In the genomic region with DNA sequence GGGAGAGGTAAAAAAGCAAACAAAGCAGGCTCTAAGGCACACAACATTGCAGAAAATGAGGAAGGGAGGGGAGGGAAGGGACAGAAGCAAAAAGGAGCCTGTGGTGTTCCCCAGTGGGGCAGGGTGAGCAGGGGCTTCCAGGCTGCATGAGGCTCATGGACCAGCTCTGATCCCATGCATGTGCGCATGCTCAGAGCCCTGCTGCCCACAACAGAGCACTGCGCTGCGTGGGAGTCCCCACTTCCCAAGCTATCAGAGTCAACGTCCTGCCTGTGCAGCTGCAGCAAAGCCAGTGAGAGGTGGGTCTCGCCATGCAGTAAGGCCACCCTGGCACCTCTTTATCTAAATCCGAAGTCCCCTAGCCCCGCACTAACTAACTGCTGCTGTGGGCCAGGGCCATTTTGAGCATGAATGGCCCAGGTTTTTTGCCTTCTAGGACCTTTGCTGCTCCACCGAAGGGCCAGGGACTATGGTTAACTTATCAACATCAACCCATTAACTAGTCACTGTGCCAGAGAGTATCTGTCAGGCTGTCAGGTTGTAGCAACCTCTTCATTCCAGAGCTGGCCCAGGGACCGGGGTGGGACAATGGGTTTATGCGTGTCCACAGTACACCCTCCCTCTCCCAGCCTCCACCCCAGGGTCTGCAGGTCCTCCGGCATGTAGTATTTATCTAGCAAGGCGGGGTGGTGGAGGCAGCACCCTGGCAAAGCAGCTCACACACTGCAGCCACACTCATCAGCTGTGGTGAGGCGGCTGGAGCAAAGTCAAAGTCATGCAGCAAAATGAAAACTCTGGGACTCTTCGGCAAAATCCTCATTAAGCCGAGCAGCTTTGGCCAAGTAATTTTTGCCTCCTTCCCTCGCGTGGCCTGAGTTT, we compare ENCODE assay signal across 33 cellular contexts.
DNase-seq lines count a peak whose midpoint lies in the region; ATAC-seq and TF ChIP-seq lines count a peak whose summit lies in the region.
"Had no signal": no experiment of that assay in that cellular context is flagged by ENCODE, and none has a peak within 500 bp of the region (broad histone marks: within the 10 kb centered on the region; RNA-seq: fewer than 3 reads in every experiment).

No MANE protein-coding gene starts in this region.

- H3K4me3 Mint-ChIP-seq in H9 (no peak overlapping the region), T-cell (no peak overlapping the region)
- H3K4me3 Mint-ChIP-seq: activated CD4-positive, alpha-beta T cell treated with anti-CD3 and anti-CD28 coated beads, Interleukin-2, amount 10 ng/mL, durations not matched to agents 24 days and 14 days; activated CD8-positive, alpha-beta memory T cell treated with anti-CD3 and anti-CD28 coated beads, Interleukin-2, amount 10 ng/mL, durations not matched to agents 7 days and 5 days; IgD-negative memory B cell; mesothelial cell of epicardium; naive B cell; T-helper 2 cell treated with Interferon-gamma antibody and Interleukin-4, amounts not matched to agents 5 μg/mL and 100 μg/mL, for 36 hours had no signal

- no peaks in the 10 kb centered on the region for H3K9me3 Mint-ChIP-seq in H9
- H3K9me3 Mint-ChIP-seq in T-cell: no peaks in the 10 kb centered on the region
- H3K9me3 Mint-ChIP-seq: activated CD4-positive, alpha-beta T cell treated with anti-CD3 and anti-CD28 coated beads, Interleukin-2, amount 10 ng/mL, durations not matched to agents 24 days and 14 days; mesothelial cell of epicardium; T-helper 2 cell treated with Interferon-gamma antibody and Interleukin-4, amounts not matched to agents 5 μg/mL and 100 μg/mL, for 36 hours had no signal

- H3K18ac ChIP-seq in H9 (ENCODE audit: insufficient read length, low read depth, low read length) (no peak overlapping the region), neuronal stem cell (ENCODE audit: low read length) (peak overlapping the region; percentile 95)

- no peaks in the 10 kb centered on the region for H3K36me3 Mint-ChIP-seq in H9 (ENCODE audit: insufficient read depth in 1 of 3, low read depth in 3 of 3)
- no peaks in the 10 kb centered on the region for H3K36me3 Mint-ChIP-seq in T-cell
- H3K36me3 Mint-ChIP-seq: activated CD8-positive, alpha-beta memory T cell treated with anti-CD3 and anti-CD28 coated beads, Interleukin-2, amount 10 ng/mL, durations not matched to agents 7 days and 5 days; IgD-negative memory B cell; mesothelial cell of epicardium; naive B cell had no signal

- no peak for ATAC-seq in T-cell (replicated peaks in 1 of 4)
- ATAC-seq: activated CD8-positive, alpha-beta memory T cell treated with anti-CD3 and anti-CD28 coated beads, Interleukin-2, amount 10 ng/mL, durations not matched to agents 7 days and 5 days; esophagus mucosa; HCT116; left ventricle myocardium superior; SK-N-SH treated with all-trans-retinoic acid at 6 μM for 48 hours had no signal

- no CpG with 5 or more reads among the region's 17 CpGs for WGBS in H9 (ENCODE audit: extremely low coverage, insufficient read length, low lambda C conversion rate)
- WGBS in esophagus muscularis mucosa: 97% methylated on average over 15 of the region's 17 CpGs
- WGBS in neuronal stem cell (ENCODE audit: extremely low coverage in 2 of 2, insufficient read length in 2 of 2, insufficient replicate concordance in 1 of 2), 2 donors: no CpG with 5 or more reads among the region's 17 CpGs

- H3K4me1 ChIP-seq in H9 (ENCODE audit: insufficient read depth, low read length) (no peaks in the 10 kb centered on the region; the same call in 1 of the 2 replicates), esophagus muscularis mucosa (peaks cover 0 to 10% (median under 1%) of the 10 kb centered on the region in 4 donors), neuronal stem cell (ENCODE audit: control insufficient read depth in 2 of 2, insufficient read depth in 1 of 2, low read depth in 1 of 2, low read length in 2 of 2) (peaks cover 0 to 14% of the 10 kb centered on the region in 2 donors)
- H3K4me1 ChIP-seq: adrenal gland, upper lobe of left lung had no signal

- no peak overlapping the region for H3T11ph ChIP-seq in H9 (ENCODE audit: low read length)

- no peaks in the 10 kb centered on the region for H3K79me2 ChIP-seq in H9 (ENCODE audit: insufficient read depth, low read length)

- H3K27me3 Mint-ChIP-seq in H9 (ENCODE audit: low read depth) (no peaks in the 10 kb centered on the region), T-cell (peaks cover 6 to 13% of the 10 kb centered on the region in 2 donors)

- no peak overlapping the region for H3K56ac ChIP-seq in H9 (ENCODE audit: insufficient read length, low read depth, low read length)

- H3K9ac ChIP-seq in H9 (ENCODE audit: extremely low read depth, insufficient read length, low read length) (no peak overlapping the region), neuronal stem cell (ENCODE audit: low read depth, low read length, poor library complexity) (no peak overlapping the region)

- H3K4ac ChIP-seq in H9 (ENCODE audit: low read depth, low read length) (no peak overlapping the region), neuronal stem cell (ENCODE audit: low read length) (no peak overlapping the region)

- H4K8ac ChIP-seq in H9 (replicated peaks; ENCODE audit: insufficient read length, low read depth, low read length): no peak overlapping the region
- no peak overlapping the region for H4K8ac ChIP-seq in neuronal stem cell (ENCODE audit: low read depth, low read length)

- H3K4me1 Mint-ChIP-seq in H9: peaks cover 22 to 31% of the 10 kb centered on the region in 2 experiments
- H3K4me1 Mint-ChIP-seq in T-cell: no peaks in the 10 kb centered on the region
- H3K4me1 Mint-ChIP-seq: activated CD4-positive, alpha-beta T cell treated with anti-CD3 and anti-CD28 coated beads, Interleukin-2, amount 10 ng/mL, durations not matched to agents 24 days and 14 days; activated CD8-positive, alpha-beta memory T cell treated with anti-CD3 and anti-CD28 coated beads, Interleukin-2, amount 10 ng/mL, durations not matched to agents 7 days and 5 days; IgD-negative memory B cell; naive B cell had no signal

- H3K27me3 ChIP-seq in H9 (ENCODE audit: insufficient read depth, low read length): no peaks in the 10 kb centered on the region
- H3K27me3 ChIP-seq in esophagus muscularis mucosa: no peaks in the 10 kb centered on the region
- H3K27me3 ChIP-seq in neuronal stem cell (ENCODE audit: control insufficient read depth in 3 of 3, insufficient read depth in 3 of 3, low read depth in 1 of 3, low read length in 3 of 3): no peaks in the 10 kb centered on the region
- H3K27me3 ChIP-seq: adrenal gland, upper lobe of left lung had no signal

- H3K27ac ChIP-seq in H9 (ENCODE audit: insufficient read length, low read depth, low read length) (no peak overlapping the region), esophagus muscularis mucosa (replicated peaks in 1 of 4) (no peak overlapping the region), neuronal stem cell (replicated peaks; ENCODE audit: low read length) (no peak overlapping the region)
- H3K27ac ChIP-seq: adrenal gland, upper lobe of left lung had no signal

- TF ChIP-seq CTCF in H9 (conservative IDR thresholded peaks at IDR 0.05) (no peak), esophagus muscularis mucosa (IDR thresholded peaks at IDR 0.05) (no peak)

- H3K36me3 ChIP-seq in esophagus muscularis mucosa (peaks cover 0 to 37% (median 15%) of the 10 kb centered on the region in 4 donors), neuronal stem cell (replicated peaks in 1 of 2; ENCODE audit: control insufficient read depth in 2 of 2, insufficient read depth in 2 of 2, low read length in 2 of 2) (no peaks in the 10 kb centered on the region)
- H3K36me3 ChIP-seq: adrenal gland, upper lobe of left lung had no signal

- CTCF ChIA-PET in T-cell (lab: Charles Lee): no interaction called here

- no peak overlapping the region for H3K4me3 ChIP-seq in esophagus muscularis mucosa
- H3K4me3 ChIP-seq in neuronal stem cell (ENCODE audit: low read length in 2 of 2): no peak overlapping the region
- H3K4me3 ChIP-seq: adrenal gland, upper lobe of left lung had no signal

- H2AFZ ChIP-seq in H9 (ENCODE audit: low read length) (no peak overlapping the region), neuronal stem cell (ENCODE audit: low read length) (peak overlapping the region; percentile 11)

- H4K20me1 ChIP-seq in H9 (ENCODE audit: control insufficient read depth, insufficient read depth, insufficient read length): no peaks in the 10 kb centered on the region

- no peak overlapping the region for H3K4me2 ChIP-seq in H9 (ENCODE audit: insufficient read depth, insufficient read length, low read length)
- no peak overlapping the region for H3K4me2 ChIP-seq in neuronal stem cell (ENCODE audit: insufficient read depth, low read length, poor library complexity, severe bottlenecking)

- POLR2A ChIA-PET in T-cell (lab: Charles Lee): no interaction called here

- H3K9me3 ChIP-seq in H9 (ENCODE audit: control insufficient read depth, low read depth, low read length) (no peaks in the 10 kb centered on the region), esophagus muscularis mucosa (no peaks in the 10 kb centered on the region), neuronal stem cell (replicated peaks in 1 of 2; ENCODE audit: control insufficient read depth in 2 of 2, insufficient read depth in 1 of 2, low read depth in 1 of 2, low read length in 2 of 2) (peaks cover 0 to 3% of the 10 kb centered on the region in 2 donors)
- H3K9me3 ChIP-seq: adrenal gland, upper lobe of left lung had no signal

- H3K14ac ChIP-seq in H9 (ENCODE audit: insufficient read depth, low read length): no peak overlapping the region
- peak overlapping the region; percentile 11 for H3K14ac ChIP-seq in neuronal stem cell (ENCODE audit: low read length)

- H3K23me2 ChIP-seq in H9 (ENCODE audit: insufficient read length, low read depth, low read length, poor library complexity, severe bottlenecking): no peaks in the 10 kb centered on the region

- no peak overlapping the region for H4K5ac ChIP-seq in H9 (ENCODE audit: insufficient read length, low read depth, low read length)

- no peak overlapping the region for H2BK15ac ChIP-seq in H9 (ENCODE audit: low read depth, low read length)
- H2BK15ac ChIP-seq in neuronal stem cell (ENCODE audit: low read length): peak overlapping the region; percentile 28

- TF ChIP-seq POLR2A in esophagus muscularis mucosa (IDR thresholded peaks at IDR 0.05; ENCODE audit: low read depth): no peak

- DNase-seq in H9 (no peak), NCI-H69 (lab: John Stamatoyannopoulos, UW) (peak; percentile 54), esophagus muscularis mucosa (ENCODE audit: extremely low spot score) (peak; percentile 89), neuronal stem cell (ENCODE audit: low spot score) (no peak), NCI-H748 (lab: John Stamatoyannopoulos, UW; ENCODE audit: unreplicated experiment) (no peak), SKM-1 (lab: John Stamatoyannopoulos, UW; ENCODE audit: unreplicated experiment) (no peak), T-cell (no peak)
- no peak for DNase-seq in activated naive CD4-positive, alpha-beta T cell (lab: John Stamatoyannopoulos, UW)
- DNase-seq: activated CD4-positive, alpha-beta T cell treated with anti-CD3 and anti-CD28 coated beads, Interleukin-2, amount 10 ng/mL, durations not matched to agents 24 days and 14 days; activated CD8-positive, alpha-beta memory T cell treated with anti-CD3 and anti-CD28 coated beads, Interleukin-2, amount 10 ng/mL, durations not matched to agents 7 days and 5 days; activated gamma-delta T cell treated with Interleukin-2 at 50 U/mL for 16 hours; activated T-cell treated with anti-CD3 and anti-CD28 coated beads, Interleukin-2, amount 50 U/mL, for 48 hours; adrenal gland; central memory CD4-positive, alpha-beta T cell; cortex of kidney; DMS153; foreskin fibroblast; head of caudate nucleus; left ventricle myocardium superior; naive B cell; NCI-H1105; NCI-H187; Right ventricle myocardium superior; stimulated activated CD4-positive, alpha-beta T cell treated with anti-CD3 and anti-CD28 coated beads, Interleukin-15, amount 100 ng/mL, for 24 hours; stimulated activated CD4-positive, alpha-beta T cell treated with anti-CD3 and anti-CD28 coated beads, Interleukin-4, amount 100 ng/mL, for 4 hours; substantia nigra had no signal

- H2BK120ac ChIP-seq in H9 (ENCODE audit: low read depth, low read length, poor library complexity, severe bottlenecking) (no peak overlapping the region), neuronal stem cell (ENCODE audit: low read depth, low read length) (no peak overlapping the region)

- H3K27ac Mint-ChIP-seq in H9: peak overlapping the region in 2 of 3 experiments; percentile 71 to 88; a peak in 3 of 7 replicates
- no peak overlapping the region for H3K27ac Mint-ChIP-seq in T-cell
- H3K27ac Mint-ChIP-seq: activated CD4-positive, alpha-beta T cell treated with anti-CD3 and anti-CD28 coated beads, Interleukin-2, amount 10 ng/mL, durations not matched to agents 24 days and 14 days; activated CD8-positive, alpha-beta memory T cell treated with anti-CD3 and anti-CD28 coated beads, Interleukin-2, amount 10 ng/mL, durations not matched to agents 7 days and 5 days; IgD-negative memory B cell; mesothelial cell of epicardium; naive B cell; T-helper 2 cell treated with Interferon-gamma antibody and Interleukin-4, amounts not matched to agents 5 μg/mL and 100 μg/mL, for 36 hours had no signal

- H2BK20ac ChIP-seq in H9 (ENCODE audit: low read depth, low read length, poor library complexity, severe bottlenecking): no peak overlapping the region

- no peak for TF ChIP-seq EP300 in esophagus muscularis mucosa (IDR thresholded peaks at IDR 0.05)

- H3K79me1 ChIP-seq in H9 (ENCODE audit: insufficient read depth, low read depth, low read length, poor library complexity, severe bottlenecking) (no peaks in the 10 kb centered on the region), neuronal stem cell (ENCODE audit: low read depth, low read length) (no peaks in the 10 kb centered on the region)

- intact Hi-C loops in esophagus muscularis mucosa (cut with DNase I): no loop called here

- H4K91ac ChIP-seq in H9 (ENCODE audit: insufficient read length, low read depth, low read length): no peak overlapping the region
- no peak overlapping the region for H4K91ac ChIP-seq in neuronal stem cell (ENCODE audit: low read depth, low read length, poor library complexity)

- no peak overlapping the region for H2BK5ac ChIP-seq in H9 (ENCODE audit: insufficient read length, low read length)
- no peak overlapping the region for H2BK5ac ChIP-seq in neuronal stem cell (ENCODE audit: low read length)

- H2BK12ac ChIP-seq in H9 (ENCODE audit: insufficient read length, low read depth, low read length) (no peak overlapping the region), neuronal stem cell (ENCODE audit: low read length) (no peak overlapping the region)

- H2AK5ac ChIP-seq in H9 (ENCODE audit: insufficient read length, low read length) (no peak overlapping the region), neuronal stem cell (ENCODE audit: low read depth, low read length) (no peak overlapping the region)

- no peak overlapping the region for H3K23ac ChIP-seq in H9 (ENCODE audit: insufficient read length, low read depth, low read length)
- no peak overlapping the region for H3K23ac ChIP-seq in neuronal stem cell (ENCODE audit: low read depth, low read length, poor library complexity)

Comparison
In these comparisons a context has a peak if more than half of its experiments do, and no peak if none do; other contexts are left out.
1. DNase-seq: peak in NCI-H69 (single experiment) and esophagus muscularis mucosa (single experiment); none in H9 (single experiment), neuronal stem cell (single experiment), activated naive CD4-positive, alpha-beta T cell (0 of 4), NCI-H748 (single experiment), SKM-1 (single experiment) and T-cell (0 of 34).
2. H3K27ac Mint-ChIP-seq: peak in H9 (2 of 3); none in T-cell (0 of 2).